1 cellular context compared by ENCODE assay signal in the genomic region with DNA sequence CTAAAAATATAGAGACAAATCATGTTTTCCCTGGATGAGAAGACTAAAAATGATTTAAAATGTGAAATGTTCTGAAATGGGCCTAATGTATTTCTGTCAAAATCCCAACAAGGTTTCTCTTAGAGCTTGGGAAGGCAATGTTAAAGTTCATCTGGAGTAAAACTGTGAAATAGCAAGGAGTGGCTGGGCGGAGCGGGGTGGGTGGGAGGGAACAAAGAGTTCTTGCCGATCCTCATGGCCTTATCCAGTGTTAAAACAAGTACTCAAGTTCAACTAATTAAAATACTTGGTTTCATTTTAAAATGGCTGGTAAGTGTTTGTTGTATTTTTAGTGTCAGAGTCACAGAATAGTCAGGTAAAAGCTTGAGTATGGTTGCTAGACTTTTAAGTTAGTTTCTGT.
TF ChIP-seq lines count a peak whose summit lies in the region.

No MANE protein-coding gene starts in this region.

TF ChIP-seq in K562, 482 proteins besides CTCF, POLR2A, EP300 and RAD21 (continued from another document):
- TF ChIP-seq, protein P1, sequence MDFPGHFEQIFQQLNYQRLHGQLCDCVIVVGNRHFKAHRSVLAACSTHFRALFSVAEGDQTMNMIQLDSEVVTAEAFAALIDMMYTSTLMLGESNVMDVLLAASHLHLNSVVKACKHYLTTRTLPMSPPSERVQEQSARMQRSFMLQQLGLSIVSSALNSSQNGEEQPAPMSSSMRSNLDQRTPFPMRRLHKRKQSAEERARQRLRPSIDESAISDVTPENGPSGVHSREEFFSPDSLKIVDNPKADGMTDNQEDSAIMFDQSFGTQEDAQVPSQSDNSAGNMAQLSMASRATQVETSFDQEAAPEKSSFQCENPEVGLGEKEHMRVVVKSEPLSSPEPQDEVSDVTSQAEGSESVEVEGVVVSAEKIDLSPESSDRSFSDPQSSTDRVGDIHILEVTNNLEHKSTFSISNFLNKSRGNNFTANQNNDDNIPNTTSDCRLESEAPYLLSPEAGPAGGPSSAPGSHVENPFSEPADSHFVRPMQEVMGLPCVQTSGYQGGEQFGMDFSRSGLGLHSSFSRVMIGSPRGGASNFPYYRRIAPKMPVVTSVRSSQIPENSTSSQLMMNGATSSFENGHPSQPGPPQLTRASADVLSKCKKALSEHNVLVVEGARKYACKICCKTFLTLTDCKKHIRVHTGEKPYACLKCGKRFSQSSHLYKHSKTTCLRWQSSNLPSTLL (IDR thresholded peaks at IDR 0.05), result no peak
- TF ChIP-seq NKRF (IDR thresholded peaks at IDR 0.05; ENCODE audit: borderline replicate concordance), result no peak
